8 cellular contexts compared by ENCODE assay signal in the genomic region with DNA sequence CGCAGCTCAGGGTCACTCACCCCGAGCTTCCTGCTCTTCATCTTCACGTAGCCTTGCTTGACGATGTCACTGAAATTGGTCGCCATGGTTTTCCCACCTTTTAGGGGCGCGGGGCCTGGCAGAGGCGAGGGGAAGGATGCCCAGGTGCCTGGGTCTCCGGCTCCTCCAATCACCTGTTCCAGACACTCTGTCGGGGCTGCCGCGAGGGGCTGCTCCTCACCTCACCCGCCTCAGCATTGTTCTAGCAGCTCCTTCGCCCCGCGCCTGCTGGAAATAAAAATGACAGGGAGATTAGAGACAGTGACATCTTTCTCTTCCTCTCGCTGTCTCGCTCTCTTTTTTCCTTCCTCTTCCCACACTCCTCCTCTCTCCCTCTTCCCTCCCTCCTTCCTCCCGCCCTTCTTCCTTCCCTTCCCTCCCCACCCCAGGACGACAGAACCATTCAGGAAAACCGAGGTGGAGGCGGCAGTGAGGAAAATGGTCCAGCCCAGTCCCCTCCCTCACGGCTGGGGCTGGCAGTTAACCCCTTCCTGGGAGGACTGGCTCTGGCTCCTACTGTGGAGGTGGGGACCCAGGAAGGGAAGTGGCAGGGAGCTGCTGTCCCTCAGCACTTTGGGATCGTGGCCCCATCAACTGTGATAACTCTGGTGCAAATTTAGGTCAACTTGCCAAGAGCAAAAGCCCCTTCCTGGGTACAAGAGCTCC. TPM values are rescaled to one million over a fixed set of nuclear protein-coding genes. Genes with fewer than 3 reads are reported as not detected.
DNase-seq lines count a peak whose midpoint lies in the region; ATAC-seq, FAIRE-seq and TF ChIP-seq lines count a peak whose summit lies in the region.

No MANE protein-coding gene starts in this region.

- TF ChIP-seq EP300 in HepG2 (IDR thresholded peaks at IDR 0.05; ENCODE audit: low read depth in 2 of 2, low read length in 2 of 2) (0 out of 4 replicates have a peak, but pooled peaks of 1 of the 2 experiments have one; percentile 7), HepG2 (CRISPR knock-in tag; IDR thresholded peaks at IDR 0.05; ENCODE audit: borderline replicate concordance) (no peak; the same call in 1 of the 2 replicates), upper lobe of left lung (IDR thresholded peaks at IDR 0.05) (no peak)

- CTCF ChIA-PET in AG04449 (lab: Yijun Ruan, JAX) (interaction anchor here (0.6 to 13.9 kb wide), 4 partner anchors 18 to 93 kb away, joined by 3 to 161 read pairs (median 53); a partner anchor contains a TSS), HepG2 (lab: Yijun Ruan, JAX; ENCODE audit: low intra/inter-chr PET ratio, low total read pairs) (no interaction called here)

- WGBS in HepG2 (ENCODE audit: low lambda C conversion rate): 57% methylated on average over 24 of the region's 24 CpGs
- whole genome bisulfite sequencing in upper lobe of left lung, 2 donors: 17 to 33% methylated on average over 21 to 24 of the region's 24 CpGs

- ATAC-seq in HepG2 (peak; percentile 12), upper lobe of left lung (ENCODE audit: low FRiP score in 2 of 2) (peak in 1 of 2 donors; percentile 77), GM19035 (IDR thresholded peaks at IDR 0.05; ENCODE audit: unreplicated experiment) (no peak), HG02759 (IDR thresholded peaks at IDR 0.05; ENCODE audit: unreplicated experiment) (no peak)

- peak overlapping the region; percentile 93 for H3K4me2 ChIP-seq in HepG2 (ENCODE audit: low read depth, low read length)

- H3K27ac ChIP-seq in HUES6 (ENCODE audit: low read depth, low read length) (no peak overlapping the region; the same call in 1 of the 2 replicates), colonic mucosa (peak overlapping the region; percentile 92), HepG2 (ENCODE audit: extremely low read length, insufficient read depth, low read length) (peak overlapping the region; percentile 79), upper lobe of left lung (peak overlapping the region; percentile 40 to 64 (median 62))

- H3K9ac ChIP-seq in HUES6 (ENCODE audit: low read length) (peak overlapping the region; percentile 41), colonic mucosa (ENCODE audit: low read depth in 2 of 2, low read length in 2 of 2) (peak overlapping the region; percentile 48 to 73), HepG2 (ENCODE audit: insufficient read depth, low read depth, low read length) (peak overlapping the region; percentile 50)

- TF ChIP-seq CTCF in AG04449 (IDR thresholded peaks at IDR 0.05; ENCODE audit: insufficient read depth, low read length, missing control alignments) (no peak), colonic mucosa (IDR thresholded peaks at IDR 0.05) (no peak), HepG2 (CRISPR knock-in tag; IDR thresholded peaks at IDR 0.05) (no peak), upper lobe of left lung (IDR thresholded peaks at IDR 0.05) (no peak)

- in situ Hi-C loops in HepG2 (cut with HindIII; ENCODE audit: extremely low pct_ligation_motif_present, low pct_unique_long_range_greater_than_20kb): loop anchor here (5.0 kb wide), 1 partner anchor 38 kb away; no protein-coding TSS in a partner anchor

- no peak overlapping the region for H2AFZ ChIP-seq in HepG2 (ENCODE audit: low read length)

- H3K79me2 ChIP-seq in HepG2 (ENCODE audit: insufficient read depth, low read length): peaks cover 27% of the 10 kb centered on the region

- H3K4me1 ChIP-seq in HUES6 (ENCODE audit: control insufficient read depth, insufficient read depth, low read length) (peaks cover 54% of the 10 kb centered on the region), colonic mucosa (peaks cover 10% of the 10 kb centered on the region), HepG2 (ENCODE audit: insufficient read depth, low read length) (peaks cover 89% of the 10 kb centered on the region), upper lobe of left lung (peaks cover 38 to 65% (median 55%) of the 10 kb centered on the region in 4 donors)

- DNase-seq in AG04449 (ENCODE audit: low read depth, low spot score): no peak
- peak; percentile 91 for DNase-seq in colonic mucosa
- peak; percentile 60 for DNase-seq in HepG2 (ENCODE audit: low spot score)
- DNase-seq in upper lobe of left lung: no peak
- DNase-seq in NAMALWA (ENCODE audit: low spot score): no peak

- peak overlapping the region; percentile 57 for H3K4me3 ChIP-seq in AG04449 (ENCODE audit: low read depth, low read length)
- H3K4me3 ChIP-seq in HUES6 (ENCODE audit: low read depth, low read length): peak overlapping the region; percentile 60
- peak overlapping the region; percentile 31 for H3K4me3 ChIP-seq in colonic mucosa
- peak overlapping the region; percentile 28 to 64 (median 52); a peak in 5 of 6 replicates for H3K4me3 ChIP-seq in HepG2 (replicated peaks in 1 of 3; ENCODE audit: insufficient read depth in 1 of 3, low read depth in 2 of 3, low read length in 3 of 3)
- peak overlapping the region; percentile 4 to 52 (median 36) for H3K4me3 ChIP-seq in upper lobe of left lung

- peak; percentile 98 for FAIRE-seq in HepG2 (lab: Jason Lieb, UNC)

- TF ChIP-seq POLR2A in HepG2 (IDR thresholded peaks at IDR 0.05; ENCODE audit: insufficient read depth in 1 of 2, low read depth in 2 of 2, low read length in 2 of 2): no peak
- no peak for TF ChIP-seq POLR2A in upper lobe of left lung (IDR thresholded peaks at IDR 0.05)

- TF ChIP-seq RAD21 in HepG2 (CRISPR knock-in tag; IDR thresholded peaks at IDR 0.05): no peak

- H3K9me3 ChIP-seq in HUES6 (ENCODE audit: control insufficient read depth, insufficient read depth, low read depth, low read length) (no peaks in the 10 kb centered on the region), colonic mucosa (no peaks in the 10 kb centered on the region), HepG2 (ENCODE audit: low read length) (no peaks in the 10 kb centered on the region), upper lobe of left lung (no peaks in the 10 kb centered on the region)

- H4K20me1 ChIP-seq in HepG2 (ENCODE audit: insufficient read depth, low read length): peaks cover 8% of the 10 kb centered on the region; the same call in 1 of the 2 replicates

- POLR2A ChIA-PET in AG04449 (lab: Yijun Ruan, JAX) (interaction anchor here (2.5 kb wide), 1 partner anchor 17 kb away, joined by 10 read pairs; a partner anchor contains a TSS), HepG2 (lab: Yijun Ruan, JAX) (interaction anchor here (0.6 to 5.6 kb wide), 16 partner anchors 7 to 293 kb away, joined by 3 to 147 read pairs (median 4); a partner anchor contains a TSS)

- BruUV-seq in HepG2 (replicated peaks; lab: Mats Ljungman, UMichigan): no TSS peak

- H3K27me3 ChIP-seq in HUES6 (ENCODE audit: control insufficient read depth, insufficient read depth, low read length) (peaks cover 11% of the 10 kb centered on the region), colonic mucosa (no peaks in the 10 kb centered on the region), HepG2 (ENCODE audit: control insufficient read depth in 1 of 2, insufficient read depth in 2 of 2, low read length in 2 of 2) (no peaks in the 10 kb centered on the region), upper lobe of left lung (no peaks in the 10 kb centered on the region)

- H3K36me3 ChIP-seq in HUES6 (ENCODE audit: control insufficient read depth, insufficient read depth, low read length) (peaks cover 3% of the 10 kb centered on the region), colonic mucosa (no peaks in the 10 kb centered on the region), HepG2 (replicated peaks in 1 of 2; ENCODE audit: control insufficient read depth in 1 of 2, insufficient read depth in 2 of 2, low read length in 2 of 2) (peaks cover 7 to 8% of the 10 kb centered on the region in 2 experiments; a peak in 4 of 5 replicates), upper lobe of left lung (peaks cover 0 to 7% (median 2%) of the 10 kb centered on the region in 4 donors)

- intact Hi-C loops in colonic mucosa (cut with DNase I) (no loop called here), HepG2 (cut with micrococcal nuclease; ENCODE audit: unreplicated experiment) (no loop called here)

RNA-seq across cellular contexts. Expression of a gene that starts 6.7 kb away (rescaled TPM):
- total RNA-seq in colonic mucosa (100 to 1,000 TPM; 121 to 141 TPM), HepG2 (2016; rRNA removed; fragmentation: Illumina TruSeq; extraction: Trizol) (52.7 and 55.5 TPM in 2 replicates), upper lobe of left lung (10 to 100 TPM; 36.7 to 87.3 (median 54.1) TPM)
- 23.8 and 26.8 TPM in 2 replicates for total RNA-seq in HepG2 (2016; cell fraction: cytosol; rRNA removed; fragmentation: Illumina TruSeq; extraction: Trizol; ENCODE audit: low read depth)
- 51.4 and 51.5 TPM in 2 replicates for total RNA-seq in HepG2 (2016; cell fraction: insoluble cytoplasmic fraction; rRNA removed; fragmentation: Illumina TruSeq; extraction: Trizol)
- 58.5 and 70.1 TPM in 2 replicates for total RNA-seq in HepG2 (2016; cell fraction: membrane; rRNA removed; fragmentation: Illumina TruSeq; extraction: Trizol)
- total RNA-seq in HepG2 (2016; cell fraction: nucleus; rRNA removed; fragmentation: Illumina TruSeq; extraction: Trizol): 32.8 and 34.6 TPM in 2 replicates
- 70.0 and 92.5 TPM in 2 replicates for polyA plus RNA-seq in HepG2 (2011; rRNA removed)
- 59.9 and 66.8 TPM in 2 replicates for polyA plus RNA-seq in HepG2 (2011; cell fraction: cytosol; rRNA removed)
- 136 and 138 TPM in 2 replicates for polyA plus RNA-seq in HepG2 (2011; cell fraction: nucleus; rRNA removed)
- 41.9 and 45.8 TPM in 2 replicates for polyA plus RNA-seq in HepG2 (2012)
- 31.1 and 35.0 TPM in 2 replicates for polyA plus RNA-seq in HepG2 (2016; cell fraction: cytosol; fragmentation: Illumina TruSeq; extraction: Trizol; ENCODE audit: low read depth)
- polyA plus RNA-seq in HepG2 (2016; cell fraction: insoluble cytoplasmic fraction; fragmentation: Illumina TruSeq; extraction: Trizol; ENCODE audit: low read depth): 59.2 and 63.5 TPM in 2 replicates
- 57.7 and 60.6 TPM in 2 replicates for polyA plus RNA-seq in HepG2 (2016; cell fraction: membrane; fragmentation: Illumina TruSeq; extraction: Trizol; ENCODE audit: low read depth)
- polyA plus RNA-seq in HepG2 (2016; cell fraction: nucleus; fragmentation: Illumina TruSeq; extraction: Trizol; ENCODE audit: insufficient read depth, low read depth): 72.2 and 73.9 TPM in 2 replicates
- polyA minus RNA-seq in HepG2 (2011; rRNA and poly(A)+ RNA removed; ENCODE audit: low replicate concordance): 45.3 and 104 TPM in 2 replicates
- polyA minus RNA-seq in HepG2 (2011; cell fraction: cytosol; rRNA and poly(A)+ RNA removed): 28.8 and 30.7 TPM in 2 replicates
- 20.1 and 26.6 TPM in 2 replicates for polyA minus RNA-seq in HepG2 (2011; cell fraction: nucleus; rRNA and poly(A)+ RNA removed)

RNA-seq across cellular contexts. Expression of a gene that starts 17.1 kb away (rescaled TPM):
- total RNA-seq in colonic mucosa (10 to 100 TPM; 55.7 to 56.0 TPM), HepG2 (2016; rRNA removed; fragmentation: Illumina TruSeq; extraction: Trizol) (104 and 146 TPM in 2 replicates), upper lobe of left lung (100 to 1,000 TPM in 4 of 6 donors, 10 to 100 TPM in 2; 70.6 to 210 (median 112) TPM)
- 18.6 and 24.2 TPM in 2 replicates for total RNA-seq in HepG2 (2016; cell fraction: cytosol; rRNA removed; fragmentation: Illumina TruSeq; extraction: Trizol; ENCODE audit: low read depth)
- 103 and 154 TPM in 2 replicates for total RNA-seq in HepG2 (2016; cell fraction: insoluble cytoplasmic fraction; rRNA removed; fragmentation: Illumina TruSeq; extraction: Trizol)
- total RNA-seq in HepG2 (2016; cell fraction: membrane; rRNA removed; fragmentation: Illumina TruSeq; extraction: Trizol): 49.1 and 55.4 TPM in 2 replicates
- 54.3 and 64.6 TPM in 2 replicates for total RNA-seq in HepG2 (2016; cell fraction: nucleus; rRNA removed; fragmentation: Illumina TruSeq; extraction: Trizol)
- 199 and 216 TPM in 2 replicates for polyA plus RNA-seq in HepG2 (2011; rRNA removed)
- 226 and 249 TPM in 2 replicates for polyA plus RNA-seq in HepG2 (2011; cell fraction: cytosol; rRNA removed)
- polyA plus RNA-seq in HepG2 (2011; cell fraction: nucleus; rRNA removed): 143 and 144 TPM in 2 replicates
- polyA plus RNA-seq in HepG2 (2012): 72.5 and 84.4 TPM in 2 replicates
- 18.7 and 20.9 TPM in 2 replicates for polyA plus RNA-seq in HepG2 (2016; cell fraction: cytosol; fragmentation: Illumina TruSeq; extraction: Trizol; ENCODE audit: low read depth)
- 169 and 175 TPM in 2 replicates for polyA plus RNA-seq in HepG2 (2016; cell fraction: insoluble cytoplasmic fraction; fragmentation: Illumina TruSeq; extraction: Trizol; ENCODE audit: low read depth)
- 41.6 and 42.2 TPM in 2 replicates for polyA plus RNA-seq in HepG2 (2016; cell fraction: membrane; fragmentation: Illumina TruSeq; extraction: Trizol; ENCODE audit: low read depth)
- 94.8 and 102 TPM in 2 replicates for polyA plus RNA-seq in HepG2 (2016; cell fraction: nucleus; fragmentation: Illumina TruSeq; extraction: Trizol; ENCODE audit: insufficient read depth, low read depth)
- polyA minus RNA-seq in HepG2 (2011; rRNA and poly(A)+ RNA removed; ENCODE audit: low replicate concordance): 302 and 354 TPM in 2 replicates
- polyA minus RNA-seq in HepG2 (2011; cell fraction: cytosol; rRNA and poly(A)+ RNA removed): 134 and 135 TPM in 2 replicates
- polyA minus RNA-seq in HepG2 (2011; cell fraction: nucleus; rRNA and poly(A)+ RNA removed): 124 and 139 TPM in 2 replicates

RNA-seq across cellular contexts. Expression of a gene that starts 32.3 kb away (rescaled TPM):
- 100 to 1,000 TPM; 104 to 125 TPM for total RNA-seq in colonic mucosa
- total RNA-seq in HepG2 (2016; rRNA removed; fragmentation: Illumina TruSeq; extraction: Trizol): 57.5 and 62.0 TPM in 2 replicates
- total RNA-seq in HepG2 (2016; cell fraction: cytosol; rRNA removed; fragmentation: Illumina TruSeq; extraction: Trizol; ENCODE audit: low read depth): 12.2 and 13.5 TPM in 2 replicates
- 57.7 and 61.8 TPM in 2 replicates for total RNA-seq in HepG2 (2016; cell fraction: insoluble cytoplasmic fraction; rRNA removed; fragmentation: Illumina TruSeq; extraction: Trizol)
- 29.6 and 29.7 TPM in 2 replicates for total RNA-seq in HepG2 (2016; cell fraction: membrane; rRNA removed; fragmentation: Illumina TruSeq; extraction: Trizol)
- 48.3 and 49.8 TPM in 2 replicates for total RNA-seq in HepG2 (2016; cell fraction: nucleus; rRNA removed; fragmentation: Illumina TruSeq; extraction: Trizol)
- polyA plus RNA-seq in HepG2 (2011; rRNA removed): 104 and 108 TPM in 2 replicates
- polyA plus RNA-seq in HepG2 (2011; cell fraction: cytosol; rRNA removed): 77.6 and 88.3 TPM in 2 replicates
- 174 and 196 TPM in 2 replicates for polyA plus RNA-seq in HepG2 (2011; cell fraction: nucleus; rRNA removed)
- polyA plus RNA-seq in HepG2 (2012): 35.1 and 40.7 TPM in 2 replicates
- polyA plus RNA-seq in HepG2 (2016; cell fraction: cytosol; fragmentation: Illumina TruSeq; extraction: Trizol; ENCODE audit: low read depth): 7.1 and 7.4 TPM in 2 replicates
- 56.0 and 60.7 TPM in 2 replicates for polyA plus RNA-seq in HepG2 (2016; cell fraction: insoluble cytoplasmic fraction; fragmentation: Illumina TruSeq; extraction: Trizol; ENCODE audit: low read depth)
- 17.9 and 18.7 TPM in 2 replicates for polyA plus RNA-seq in HepG2 (2016; cell fraction: membrane; fragmentation: Illumina TruSeq; extraction: Trizol; ENCODE audit: low read depth)
- polyA plus RNA-seq in HepG2 (2016; cell fraction: nucleus; fragmentation: Illumina TruSeq; extraction: Trizol; ENCODE audit: insufficient read depth, low read depth): 89.6 and 91.0 TPM in 2 replicates
- 78.3 and 147 TPM in 2 replicates for polyA minus RNA-seq in HepG2 (2011; rRNA and poly(A)+ RNA removed; ENCODE audit: low replicate concordance)
- 25.2 and 27.3 TPM in 2 replicates for polyA minus RNA-seq in HepG2 (2011; cell fraction: cytosol; rRNA and poly(A)+ RNA removed)
- polyA minus RNA-seq in HepG2 (2011; cell fraction: nucleus; rRNA and poly(A)+ RNA removed): 48.0 and 60.5 TPM in 2 replicates
- total RNA-seq in upper lobe of left lung: 10 to 100 TPM; 33.1 to 47.1 (median 39.4) TPM

RNA-seq across cellular contexts. Expression of a gene that starts 32.4 kb away (rescaled TPM):
- 10 to 100 TPM; 54.9 to 67.4 TPM for total RNA-seq in colonic mucosa
- total RNA-seq in HepG2 (2016; rRNA removed; fragmentation: Illumina TruSeq; extraction: Trizol): 89.7 and 113 TPM in 2 replicates
- total RNA-seq in HepG2 (2016; cell fraction: cytosol; rRNA removed; fragmentation: Illumina TruSeq; extraction: Trizol; ENCODE audit: low read depth): 19.4 and 23.1 TPM in 2 replicates
- total RNA-seq in HepG2 (2016; cell fraction: insoluble cytoplasmic fraction; rRNA removed; fragmentation: Illumina TruSeq; extraction: Trizol): 88.9 and 116 TPM in 2 replicates
- total RNA-seq in HepG2 (2016; cell fraction: membrane; rRNA removed; fragmentation: Illumina TruSeq; extraction: Trizol): 31.7 and 33.1 TPM in 2 replicates
- total RNA-seq in HepG2 (2016; cell fraction: nucleus; rRNA removed; fragmentation: Illumina TruSeq; extraction: Trizol): 39.3 and 39.9 TPM in 2 replicates
- polyA plus RNA-seq in HepG2 (2011; rRNA removed): 62.4 and 69.3 TPM in 2 replicates
- 56.5 and 68.4 TPM in 2 replicates for polyA plus RNA-seq in HepG2 (2011; cell fraction: cytosol; rRNA removed)
- polyA plus RNA-seq in HepG2 (2011; cell fraction: nucleus; rRNA removed): 23.6 and 32.7 TPM in 2 replicates
- polyA plus RNA-seq in HepG2 (2012): 47.4 and 50.8 TPM in 2 replicates
- polyA plus RNA-seq in HepG2 (2016; cell fraction: cytosol; fragmentation: Illumina TruSeq; extraction: Trizol; ENCODE audit: low read depth): 10.3 and 11.8 TPM in 2 replicates
- 109 and 116 TPM in 2 replicates for polyA plus RNA-seq in HepG2 (2016; cell fraction: insoluble cytoplasmic fraction; fragmentation: Illumina TruSeq; extraction: Trizol; ENCODE audit: low read depth)
- 17.0 and 17.1 TPM in 2 replicates for polyA plus RNA-seq in HepG2 (2016; cell fraction: membrane; fragmentation: Illumina TruSeq; extraction: Trizol; ENCODE audit: low read depth)
- 67.4 and 77.6 TPM in 2 replicates for polyA plus RNA-seq in HepG2 (2016; cell fraction: nucleus; fragmentation: Illumina TruSeq; extraction: Trizol; ENCODE audit: insufficient read depth, low read depth)
- 47.0 and 64.1 TPM in 2 replicates for polyA minus RNA-seq in HepG2 (2011; rRNA and poly(A)+ RNA removed; ENCODE audit: low replicate concordance)
- polyA minus RNA-seq in HepG2 (2011; cell fraction: cytosol; rRNA and poly(A)+ RNA removed): 25.8 and 25.9 TPM in 2 replicates
- polyA minus RNA-seq in HepG2 (2011; cell fraction: nucleus; rRNA and poly(A)+ RNA removed): 23.2 and 35.6 TPM in 2 replicates
- 10 to 100 TPM; 21.0 to 44.5 (median 36.5) TPM for total RNA-seq in upper lobe of left lung

RNA-seq across cellular contexts. Expression of a gene that starts 56.8 kb away (rescaled TPM):
- 1 to 10 TPM; 1.9 to 2.5 TPM for total RNA-seq in colonic mucosa
- 0.91 and 2.1 TPM in 2 replicates for total RNA-seq in HepG2 (2016; rRNA removed; fragmentation: Illumina TruSeq; extraction: Trizol)
- total RNA-seq in HepG2 (2016; cell fraction: cytosol; rRNA removed; fragmentation: Illumina TruSeq; extraction: Trizol; ENCODE audit: low read depth): 0.71 TPM in 2 replicates
- total RNA-seq in HepG2 (2016; cell fraction: insoluble cytoplasmic fraction; rRNA removed; fragmentation: Illumina TruSeq; extraction: Trizol): 1.1 and 2.8 TPM in 2 replicates
- 1.1 and 1.3 TPM in 2 replicates for total RNA-seq in HepG2 (2016; cell fraction: membrane; rRNA removed; fragmentation: Illumina TruSeq; extraction: Trizol)
- total RNA-seq in HepG2 (2016; cell fraction: nucleus; rRNA removed; fragmentation: Illumina TruSeq; extraction: Trizol): 0.41 and 1.0 TPM in 2 replicates
- polyA plus RNA-seq in HepG2 (2011; rRNA removed): 2.7 and 2.8 TPM in 2 replicates
- polyA plus RNA-seq in HepG2 (2011; cell fraction: cytosol; rRNA removed): 2.3 and 3.2 TPM in 2 replicates
- 2.6 and 2.8 TPM in 2 replicates for polyA plus RNA-seq in HepG2 (2011; cell fraction: nucleus; rRNA removed)
- polyA plus RNA-seq in HepG2 (2012): 0.34 and 1.0 TPM in 2 replicates
- polyA plus RNA-seq in HepG2 (2016; cell fraction: cytosol; fragmentation: Illumina TruSeq; extraction: Trizol; ENCODE audit: low read depth): 0.34 and 0.49 TPM in 2 replicates
- polyA plus RNA-seq in HepG2 (2016; cell fraction: insoluble cytoplasmic fraction; fragmentation: Illumina TruSeq; extraction: Trizol; ENCODE audit: low read depth): 1.2 TPM in 2 replicates
- 0.51 and 0.64 TPM in 2 replicates for polyA plus RNA-seq in HepG2 (2016; cell fraction: membrane; fragmentation: Illumina TruSeq; extraction: Trizol; ENCODE audit: low read depth)
- polyA plus RNA-seq in HepG2 (2016; cell fraction: nucleus; fragmentation: Illumina TruSeq; extraction: Trizol; ENCODE audit: insufficient read depth, low read depth): 1.7 and 2.5 TPM in 2 replicates
- polyA minus RNA-seq in HepG2 (2011; rRNA and poly(A)+ RNA removed; ENCODE audit: low replicate concordance): 2.1 and 2.5 TPM in 2 replicates
- 0.69 and 1.1 TPM in 2 replicates for polyA minus RNA-seq in HepG2 (2011; cell fraction: cytosol; rRNA and poly(A)+ RNA removed)
- polyA minus RNA-seq in HepG2 (2011; cell fraction: nucleus; rRNA and poly(A)+ RNA removed): 0.87 and 1.0 TPM in 2 replicates
- total RNA-seq in upper lobe of left lung: 10 to 100 TPM in 5 of 6 donors, 1 to 10 TPM in 1; 8.2 to 41.9 (median 16.5) TPM

Comparison
In these comparisons a context has a peak if more than half of its experiments do, and no peak if none do; other contexts are left out.
1. DNase-seq: peak in colonic mucosa (single experiment) and HepG2 (single experiment); none in AG04449 (single experiment), upper lobe of left lung (0 of 2) and NAMALWA (single experiment).
2. Peak in every context shown above with its lines, with median percentiles within 50 percentile points of each other: H3K4me3 ChIP-seq and H3K9ac ChIP-seq.